Comparison of ENCODE assay signal across 1 cellular context in genomic region chr13:104993708-104994107, GRCh38.
TF ChIP-seq lines count a peak whose summit lies in the region.

No MANE protein-coding gene starts in this region.

TF ChIP-seq in HCT116, 20 proteins besides CTCF, POLR2A, EP300 and RAD21 (continued from another document):
- no peak for TF ChIP-seq REST (IDR thresholded peaks at IDR 0.05; ENCODE audit: low read depth)
- no peak for TF ChIP-seq YY1 (IDR thresholded peaks at IDR 0.05; ENCODE audit: extremely low read depth, insufficient replicate concordance, low read depth, low read length)
- no peak for TF ChIP-seq CBX3 (IDR thresholded peaks at IDR 0.05; ENCODE audit: low read depth)
